Comparison of ENCODE assay signal across 15 cellular contexts in the genomic region with DNA sequence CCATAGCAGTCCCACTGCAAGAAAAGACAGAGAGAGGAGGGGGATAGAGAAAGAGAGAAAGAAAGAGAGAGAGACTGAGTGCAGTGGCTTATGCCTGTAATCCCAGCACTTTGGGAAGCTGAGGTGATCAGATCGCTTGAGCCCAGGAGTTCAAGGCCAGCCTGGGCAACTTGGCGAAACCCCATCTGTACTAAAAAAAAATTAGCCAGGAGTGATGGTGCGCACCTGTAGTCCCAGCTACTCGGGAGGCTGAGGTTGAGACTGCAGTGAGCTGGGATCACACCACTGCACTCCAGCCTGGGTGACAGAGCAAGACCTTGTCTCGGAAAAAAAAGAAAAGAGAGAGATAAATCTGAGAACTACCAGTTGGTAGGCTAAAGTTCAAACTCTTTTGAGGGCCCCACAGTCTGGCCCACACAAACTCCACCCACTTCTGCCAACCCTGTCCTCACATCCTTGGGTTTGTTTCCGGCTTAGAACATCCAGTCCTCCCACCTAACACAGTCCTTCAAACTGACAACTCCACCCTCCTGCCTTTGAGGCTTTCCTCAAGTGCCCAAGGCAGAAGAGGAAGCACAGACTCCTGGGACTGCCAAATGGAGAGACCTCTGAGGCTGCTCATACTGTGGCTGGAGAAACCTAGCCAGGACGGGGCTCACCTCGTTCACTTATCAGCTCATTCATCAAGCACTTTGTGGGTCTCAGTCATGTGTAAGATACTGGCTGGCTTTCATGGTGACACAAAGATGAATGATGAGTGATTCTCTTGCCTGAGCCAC. TPM values are rescaled to one million over a fixed set of nuclear protein-coding genes. Genes with fewer than 3 reads are reported as not detected.
DNase-seq lines count a peak whose midpoint lies in the region; ATAC-seq, FAIRE-seq and TF ChIP-seq lines count a peak whose summit lies in the region.
"Had no signal": no experiment of that assay in that cellular context is flagged by ENCODE, and none has a peak within 500 bp of the region (broad histone marks: within the 10 kb centered on the region; RNA-seq: fewer than 3 reads in every experiment).

No MANE protein-coding gene starts in this region.

- no peak for DNase-seq in activated T-cell treated with anti-CD3 and anti-CD28 coated beads, Interleukin-2, amount 50 U/mL, for 24 hours
- no peak for DNase-seq in activated T-cell treated with anti-CD3 and anti-CD28 coated beads, Interleukin-2, amount 50 U/mL, for 48 hours
- peak; percentile 79 for DNase-seq in MV-4-11 (lab: John Stamatoyannopoulos, UW)
- DNase-seq in astrocyte (ENCODE audit: low read depth) = peak; percentile 25
- peak; percentile 56 for DNase-seq in small intestine
- no peak for DNase-seq in SHP77 treated with DMSO at 0.1 percent for 48 hours (lab: John Stamatoyannopoulos, UW)
- DNase-seq in kidney glomerular epithelial cell (lab: John Stamatoyannopoulos, UW) = no peak
- DNase-seq: activated B cell treated with CpG ODN at 0.5 μM for 24 hours, mesenchymal stem cell, NCI-H226, occipital lobe, substantia nigra had no signal

- H3K4me1 Mint-ChIP-seq in activated T-cell treated with anti-CD3 and anti-CD28 coated beads, Interleukin-2, amount 50 U/mL, for 24 hours (ENCODE audit: low read depth) = peaks cover 9% of the 10 kb centered on the region
- H3K4me1 Mint-ChIP-seq in astrocyte (ENCODE audit: low read depth, unreplicated experiment) = peaks cover 7% of the 10 kb centered on the region
- H3K4me1 Mint-ChIP-seq: activated B cell treated with CpG ODN at 0.5 μM for 24 hours had no signal

- H3K9ac ChIP-seq in astrocyte (ENCODE audit: low read length) = no peak overlapping the region

- no peaks in the 10 kb centered on the region for H3K27me3 Mint-ChIP-seq in activated T-cell treated with anti-CD3 and anti-CD28 coated beads, Interleukin-2, amount 50 U/mL, for 24 hours
- peaks cover 13% of the 10 kb centered on the region for H3K27me3 Mint-ChIP-seq in astrocyte (ENCODE audit: low read depth, unreplicated experiment)
- H3K27me3 Mint-ChIP-seq: activated B cell treated with CpG ODN at 0.5 μM for 24 hours had no signal

- peak overlapping the region; percentile 5 for H3K27ac Mint-ChIP-seq in activated T-cell treated with anti-CD3 and anti-CD28 coated beads, Interleukin-2, amount 50 U/mL, for 24 hours
- no peak overlapping the region for H3K27ac Mint-ChIP-seq in astrocyte (ENCODE audit: unreplicated experiment)
- H3K27ac Mint-ChIP-seq: activated B cell treated with CpG ODN at 0.5 μM for 24 hours had no signal

- no peak for TF ChIP-seq CTCF in astrocyte (IDR thresholded peaks at IDR 0.05; ENCODE audit: insufficient read depth, low read depth, low read length)

- H2AFZ ChIP-seq in astrocyte (ENCODE audit: low read depth, low read length) = no peak overlapping the region

- no peak for FAIRE-seq in astrocyte (lab: Jason Lieb, UNC)
- no peak for FAIRE-seq in small intestine (lab: Jason Lieb, UNC)

- 39 to 58% (median 46%) methylated on average over 8 of the region's 8 CpGs for WGBS in small intestine, 3 donors

- H3K27ac ChIP-seq in astrocyte (ENCODE audit: low read depth, low read length) (no peak overlapping the region), small intestine (ENCODE audit: low read depth in 1 of 2, low read length in 1 of 2) (no peak overlapping the region)
- H3K27ac ChIP-seq: SK-N-MC had no signal

- H3K4me3 ChIP-seq in astrocyte (ENCODE audit: insufficient read depth, low read depth, low read length) = no peak overlapping the region
- no peak overlapping the region for H3K4me3 ChIP-seq in small intestine (ENCODE audit: low read depth in 1 of 2, low read length in 2 of 2)
- H3K4me3 ChIP-seq: SK-N-MC, spleen had no signal

- H3K4me1 ChIP-seq in astrocyte (ENCODE audit: insufficient read depth, low read length) (no peaks in the 10 kb centered on the region), small intestine (ENCODE audit: control insufficient read depth in 2 of 2, insufficient read depth in 1 of 2, low read depth in 1 of 2, low read length in 1 of 2) (no peaks in the 10 kb centered on the region)

- peaks cover 24% of the 10 kb centered on the region for H3K36me3 Mint-ChIP-seq in activated T-cell treated with anti-CD3 and anti-CD28 coated beads, Interleukin-2, amount 50 U/mL, for 24 hours (ENCODE audit: low read depth)
- peaks cover 9% of the 10 kb centered on the region for H3K36me3 Mint-ChIP-seq in astrocyte (ENCODE audit: low read depth, unreplicated experiment)

- H3K9me3 ChIP-seq in astrocyte (ENCODE audit: insufficient read depth, low read depth, low read length) = no peaks in the 10 kb centered on the region
- no peaks in the 10 kb centered on the region for H3K9me3 ChIP-seq in small intestine (ENCODE audit: control insufficient read depth, low read depth)
- H3K9me3 ChIP-seq: spleen had no signal

- no peaks in the 10 kb centered on the region for H4K20me1 ChIP-seq in astrocyte (ENCODE audit: insufficient read depth, low read length)

- no peaks in the 10 kb centered on the region for H3K79me2 ChIP-seq in astrocyte (ENCODE audit: insufficient read depth, low read length)

- no peak overlapping the region for H3K4me3 Mint-ChIP-seq in activated T-cell treated with anti-CD3 and anti-CD28 coated beads, Interleukin-2, amount 50 U/mL, for 24 hours
- no peak overlapping the region for H3K4me3 Mint-ChIP-seq in astrocyte (ENCODE audit: unreplicated experiment)
- H3K4me3 Mint-ChIP-seq: activated B cell treated with CpG ODN at 0.5 μM for 24 hours had no signal

- H3K27me3 ChIP-seq in astrocyte (ENCODE audit: insufficient read depth, low read length) = no peaks in the 10 kb centered on the region
- H3K27me3 ChIP-seq in small intestine (ENCODE audit: control insufficient read depth in 2 of 2, insufficient read depth in 2 of 2, low read length in 2 of 2) = no peaks in the 10 kb centered on the region
- H3K27me3 ChIP-seq: spleen had no signal

- no peak for ATAC-seq in GM21619 (IDR thresholded peaks at IDR 0.05; ENCODE audit: unreplicated experiment)

- H3K9me3 Mint-ChIP-seq in activated T-cell treated with anti-CD3 and anti-CD28 coated beads, Interleukin-2, amount 50 U/mL, for 24 hours = no peaks in the 10 kb centered on the region
- H3K9me3 Mint-ChIP-seq in astrocyte (ENCODE audit: unreplicated experiment) = peaks cover 2% of the 10 kb centered on the region
- H3K9me3 Mint-ChIP-seq: activated B cell treated with CpG ODN at 0.5 μM for 24 hours had no signal

- no peak overlapping the region for H3K4me2 ChIP-seq in astrocyte (ENCODE audit: low read length)

- no peaks in the 10 kb centered on the region for H3K36me3 ChIP-seq in astrocyte (ENCODE audit: insufficient read depth, low read length)
- H3K36me3 ChIP-seq in small intestine (ENCODE audit: control insufficient read depth in 2 of 2, insufficient read depth in 2 of 2, low read length in 2 of 2) = no peaks in the 10 kb centered on the region

RNA-seq across cellular contexts. Expression of a gene that starts 20.1 kb away (rescaled TPM):
- 0.41 and 0.48 TPM in 2 replicates for total RNA-seq in astrocyte
- polyA plus RNA-seq in small intestine = under 1 TPM in 1 of 3 donors, not detected in 2; 0.64 TPM

RNA-seq across cellular contexts. Expression of a gene that starts 35.6 kb away (rescaled TPM):
- total RNA-seq in astrocyte = 40.3 and 42.1 TPM in 2 replicates
- polyA plus RNA-seq in small intestine = 10 to 100 TPM in 1 of 3 donors, 1 to 10 TPM in 2; 2.4 to 10.9 (median 3.1) TPM

RNA-seq across cellular contexts. Expression of a gene that starts 36.0 kb away (rescaled TPM):
- total RNA-seq in astrocyte = 42.5 and 43.5 TPM in 2 replicates
- 10 to 100 TPM; 14.1 to 27.3 (median 16.5) TPM for polyA plus RNA-seq in small intestine

RNA-seq across cellular contexts. Expression of a gene that starts 48.1 kb away (rescaled TPM):
- total RNA-seq in astrocyte = 89.8 and 98.6 TPM in 2 replicates
- polyA plus RNA-seq in small intestine = 10 to 100 TPM; 30.9 to 76.2 (median 35.9) TPM

Comparison
In these comparisons a context has a peak if more than half of its experiments do, and no peak if none do; other contexts are left out.
1. DNase-seq: peak in MV-4-11 (single experiment), astrocyte (single experiment) and small intestine (single experiment); none in activated T-cell treated with anti-CD3 and anti-CD28 coated beads, Interleukin-2, amount 50 U/mL, for 24 hours (single experiment), activated T-cell treated with anti-CD3 and anti-CD28 coated beads, Interleukin-2, amount 50 U/mL, for 48 hours (0 of 2), SHP77 treated with DMSO at 0.1 percent for 48 hours (single experiment) and kidney glomerular epithelial cell (single experiment).